In genomic region chr20:61287583-61287982, GRCh38 we compare ENCODE assay signal across 15 cellular contexts. TPM values are rescaled to one million over a fixed set of nuclear protein-coding genes. Genes with fewer than 3 reads are reported as not detected.
"Had no signal": no experiment of that assay in that cellular context is flagged by ENCODE, and none has a peak within 500 bp of the region (broad histone marks: within the 10 kb centered on the region; RNA-seq: fewer than 3 reads in every experiment).

No MANE protein-coding gene starts in this region.

- H3K36me3 ChIP-seq: neural progenitor cell, ovary, sigmoid colon, transverse colon, upper lobe of right lung, uterus had no signal

- H3K4me1 ChIP-seq: psoas muscle, transverse colon, upper lobe of right lung, uterus had no signal

- H3K4me3 ChIP-seq: mucosa of descending colon, neural progenitor cell, ovary, psoas muscle, sigmoid colon, transverse colon, upper lobe of right lung, uterus had no signal

- H3K9me3 ChIP-seq: ovary, psoas muscle, transverse colon, upper lobe of right lung, uterus had no signal

- DNase-seq: cortex of kidney; mesenchymal stem cell; mucosa of descending colon; naive thymus-derived CD4-positive, alpha-beta T cell; psoas muscle; sigmoid colon; stimulated activated naive B cell treated with anti-CD40 and anti-IgM and Interleukin-4, amounts not matched to agents 10 μg/mL and 1 μg/mL and 100 μg/mL, for 72 hours; transverse colon; upper lobe of right lung; uterus had no signal

- FAIRE-seq: frontal cortex, keratinocyte had no signal

- H3K27ac ChIP-seq: neural progenitor cell, ovary, psoas muscle, sigmoid colon, transverse colon, upper lobe of right lung, uterus had no signal

- H3K27me3 ChIP-seq: neural progenitor cell, ovary, transverse colon, uterus had no signal

RNA-seq across cellular contexts. Expression of gene CDH4, which starts 35.5 kb away (rescaled TPM):
- total RNA-seq: left lobe of liver, transverse colon had no signal
